20 cellular contexts compared by ENCODE assay signal in genomic region chr2:73255007-73255644, GRCh38. TPM values are rescaled to one million over a fixed set of nuclear protein-coding genes. Genes with fewer than 3 reads are reported as not detected.
DNase-seq lines count a peak whose midpoint lies in the region; ATAC-seq and TF ChIP-seq lines count a peak whose summit lies in the region.
"Had no signal": no experiment of that assay in that cellular context is flagged by ENCODE, and none has a peak within 500 bp of the region (broad histone marks: within the 10 kb centered on the region; RNA-seq: fewer than 3 reads in every experiment).

No MANE protein-coding gene starts in this region.

- H3K4me3 Mint-ChIP-seq in activated CD4-positive, alpha-beta T cell treated with anti-CD3 and anti-CD28 coated beads, Interleukin-2, amount 10 ng/mL, durations not matched to agents 7 days and 5 days = no peak overlapping the region
- no peak overlapping the region for H3K4me3 Mint-ChIP-seq in activated T-helper 17 cell treated with anti-CD3 and anti-CD28 coated beads, Interleukin-2, amount 50 U/mL, for 72 hours
- H3K4me3 Mint-ChIP-seq: brain; CD8-positive, alpha-beta memory T cell had no signal

- no peak overlapping the region for H3K4me2 ChIP-seq in osteoblast (ENCODE audit: insufficient read depth, low read length)

- ATAC-seq in activated T-helper 17 cell treated with anti-CD3 and anti-CD28 coated beads, Interleukin-2, amount 50 U/mL, for 72 hours (replicated peaks) = peak; percentile 11

- intact Hi-C loops in A673 (cut with micrococcal nuclease; ENCODE audit: unreplicated experiment) = no loop called here

- POLR2A ChIA-PET in activated CD4-positive, alpha-beta T cell treated with anti-CD3 and anti-CD28 coated beads, Interleukin-2, amount 10 ng/mL, durations not matched to agents 7 days and 5 days (lab: Charles Lee) = no interaction called here
- POLR2A ChIA-PET in A673 (lab: Charles Lee; ENCODE audit: low non-redundant PET) = no interaction called here

- no peaks in the 10 kb centered on the region for H3K79me2 ChIP-seq in osteoblast (ENCODE audit: insufficient read depth, low read length)

- TF ChIP-seq CTCF in osteoblast (IDR thresholded peaks at IDR 0.05; ENCODE audit: extremely low read depth, low read depth, low read length) (no peak), A673 (conservative IDR thresholded peaks at IDR 0.05; ENCODE audit: low read depth, low read length) (no peak)

- CTCF ChIA-PET in activated CD4-positive, alpha-beta T cell treated with anti-CD3 and anti-CD28 coated beads, Interleukin-2, amount 10 ng/mL, durations not matched to agents 7 days and 5 days (lab: Charles Lee) = interaction anchor here (1.2 to 1.3 kb wide), 2 partner anchors 20 to 37 kb away, joined by 3 read pairs; no protein-coding TSS in a partner anchor
- CTCF ChIA-PET in A673 (lab: Charles Lee) = no interaction called here

- no peak overlapping the region for H2AFZ ChIP-seq in osteoblast (ENCODE audit: low read length)

- no peak for DNase-seq in activated CD4-positive, alpha-beta T cell treated with anti-CD3 and anti-CD28 coated beads, Interleukin-2, amount 10 ng/mL, durations not matched to agents 7 days and 5 days
- DNase-seq in activated CD4-positive, alpha-beta T cell treated with anti-CD3 and anti-CD28 coated beads for 48 hours = no peak
- DNase-seq in HPDE6-E6E7 (ENCODE audit: extremely low spot score) (peak; percentile 41), osteoblast (ENCODE audit: insufficient read length, low spot score, missing footprints) (peak; percentile 35), A673 (ENCODE audit: low spot score) (no peak), NOMO-1 treated with dmso at 0.1 percent for 144 hours (lab: John Stamatoyannopoulos, UW; ENCODE audit: unreplicated experiment) (no peak), NCI-H1048 (lab: John Stamatoyannopoulos, UW) (no peak)
- DNase-seq: activated gamma-delta T cell; CD8-positive, alpha-beta memory T cell; dorsolateral prefrontal cortex; KG1; NCI-H1436 treated with DMSO at 0.1 percent for 48 hours; NCI-H345; stimulated activated CD4-positive, alpha-beta T cell treated with anti-CD3 and anti-CD28 coated beads, Interleukin-4, amount 100 ng/mL, for 4 hours had no signal

- no TSS peak for BruUV-seq in A673 (replicated peaks; lab: Mats Ljungman, UMichigan)

- peaks cover 30% of the 10 kb centered on the region for H3K36me3 Mint-ChIP-seq in activated CD4-positive, alpha-beta T cell treated with anti-CD3 and anti-CD28 coated beads, Interleukin-2, amount 10 ng/mL, durations not matched to agents 7 days and 5 days (ENCODE audit: low read depth)
- peaks cover 63% of the 10 kb centered on the region for H3K36me3 Mint-ChIP-seq in activated T-helper 17 cell treated with anti-CD3 and anti-CD28 coated beads, Interleukin-2, amount 50 U/mL, for 72 hours (ENCODE audit: low read depth)

- H3K9me3 Mint-ChIP-seq in activated CD4-positive, alpha-beta T cell treated with anti-CD3 and anti-CD28 coated beads, Interleukin-2, amount 10 ng/mL, durations not matched to agents 7 days and 5 days = no peaks in the 10 kb centered on the region
- H3K9me3 Mint-ChIP-seq in activated T-helper 17 cell treated with anti-CD3 and anti-CD28 coated beads, Interleukin-2, amount 50 U/mL, for 72 hours = no peaks in the 10 kb centered on the region
- H3K9me3 Mint-ChIP-seq: brain; CD8-positive, alpha-beta memory T cell had no signal

- H3K4me3 ChIP-seq in osteoblast (ENCODE audit: insufficient read depth, low read length) (no peak overlapping the region), A673 (ENCODE audit: low read depth, low read length, poor library complexity, severe bottlenecking) (no peak overlapping the region)
- H3K4me3 ChIP-seq: dorsolateral prefrontal cortex had no signal

- peaks cover 1% of the 10 kb centered on the region for H3K4me1 Mint-ChIP-seq in activated CD4-positive, alpha-beta T cell treated with anti-CD3 and anti-CD28 coated beads, Interleukin-2, amount 10 ng/mL, durations not matched to agents 7 days and 5 days
- no peaks in the 10 kb centered on the region for H3K4me1 Mint-ChIP-seq in activated T-helper 17 cell treated with anti-CD3 and anti-CD28 coated beads, Interleukin-2, amount 50 U/mL, for 72 hours
- H3K4me1 Mint-ChIP-seq: brain had no signal

- H3K27me3 ChIP-seq in osteoblast (ENCODE audit: insufficient read depth, low read length) (no peaks in the 10 kb centered on the region), A673 (replicated peaks; ENCODE audit: insufficient read depth, low read depth, low read length, poor library complexity) (no peaks in the 10 kb centered on the region)
- H3K27me3 ChIP-seq: dorsolateral prefrontal cortex had no signal

- peaks cover 40% of the 10 kb centered on the region for H3K36me3 ChIP-seq in osteoblast (ENCODE audit: insufficient read depth, low read length)
- H3K36me3 ChIP-seq in A673 (ENCODE audit: insufficient read depth, low read length, poor library complexity, severe bottlenecking) = peaks cover 47% of the 10 kb centered on the region

- no peaks in the 10 kb centered on the region for H3K9me3 ChIP-seq in osteoblast (ENCODE audit: low read depth, low read length)
- no peaks in the 10 kb centered on the region for H3K9me3 ChIP-seq in A673 (ENCODE audit: low read depth, low read length, poor library complexity, severe bottlenecking)

- no peaks in the 10 kb centered on the region for H3K27me3 Mint-ChIP-seq in activated CD4-positive, alpha-beta T cell treated with anti-CD3 and anti-CD28 coated beads, Interleukin-2, amount 10 ng/mL, durations not matched to agents 7 days and 5 days
- no peaks in the 10 kb centered on the region for H3K27me3 Mint-ChIP-seq in activated T-helper 17 cell treated with anti-CD3 and anti-CD28 coated beads, Interleukin-2, amount 50 U/mL, for 72 hours
- H3K27me3 Mint-ChIP-seq: brain had no signal

- H3K4me1 ChIP-seq in osteoblast (ENCODE audit: insufficient read depth, low read length) (no peaks in the 10 kb centered on the region), A673 (ENCODE audit: insufficient read depth, low read length, poor library complexity, severe bottlenecking) (no peaks in the 10 kb centered on the region)

- H3K27ac ChIP-seq in osteoblast (ENCODE audit: low read depth, low read length) (no peak overlapping the region), A673 (ENCODE audit: low read depth, low read length, poor library complexity, severe bottlenecking) (no peak overlapping the region)

- peak overlapping the region; percentile 25 for H3K27ac Mint-ChIP-seq in activated CD4-positive, alpha-beta T cell treated with anti-CD3 and anti-CD28 coated beads, Interleukin-2, amount 10 ng/mL, durations not matched to agents 7 days and 5 days
- H3K27ac Mint-ChIP-seq in activated T-helper 17 cell treated with anti-CD3 and anti-CD28 coated beads, Interleukin-2, amount 50 U/mL, for 72 hours = no peak overlapping the region

- peaks cover 16% of the 10 kb centered on the region for H4K20me1 ChIP-seq in osteoblast (ENCODE audit: insufficient read depth, low read length)

RNA-seq across cellular contexts. Expression of gene CCT7, which starts 21.0 kb away (rescaled TPM):
- total RNA-seq in activated CD4-positive, alpha-beta T cell treated with anti-CD3 and anti-CD28 coated beads, Interleukin-2, amount 10 ng/mL, durations not matched to agents 7 days and 5 days = 100 to 1,000 TPM; 281 to 310 TPM
- 100 to 1,000 TPM; 317 to 592 TPM for total RNA-seq in activated T-helper 17 cell treated with anti-CD3 and anti-CD28 coated beads, Interleukin-2, amount 50 U/mL, for 72 hours
- total RNA-seq in osteoblast (180 and 200 TPM in 2 replicates), A673 (2021) (627 and 648 TPM in 2 replicates)

RNA-seq across cellular contexts. Expression of gene PRADC1, which starts 22.1 kb away (rescaled TPM):
- 10 to 100 TPM; 12.5 to 13.7 TPM for total RNA-seq in activated CD4-positive, alpha-beta T cell treated with anti-CD3 and anti-CD28 coated beads, Interleukin-2, amount 10 ng/mL, durations not matched to agents 7 days and 5 days
- 10 to 100 TPM in 1 of 2 donors, 1 to 10 TPM in 1; 10.0 to 16.0 TPM for total RNA-seq in activated T-helper 17 cell treated with anti-CD3 and anti-CD28 coated beads, Interleukin-2, amount 50 U/mL, for 72 hours
- total RNA-seq in osteoblast = 11.2 and 15.9 TPM in 2 replicates
- 17.7 and 20.0 TPM in 2 replicates for total RNA-seq in A673 (2021)

RNA-seq across cellular contexts. Expression of gene FBXO41, which starts 29.2 kb away (rescaled TPM):
- total RNA-seq in activated CD4-positive, alpha-beta T cell treated with anti-CD3 and anti-CD28 coated beads, Interleukin-2, amount 10 ng/mL, durations not matched to agents 7 days and 5 days = 10 to 100 TPM; 18.2 to 20.2 TPM
- total RNA-seq in activated T-helper 17 cell treated with anti-CD3 and anti-CD28 coated beads, Interleukin-2, amount 50 U/mL, for 72 hours = 10 to 100 TPM; 32.2 to 36.3 TPM
- total RNA-seq in osteoblast (0.29 and 0.36 TPM in 2 replicates), A673 (2021) (8.6 and 11.5 TPM in 2 replicates)

RNA-seq across cellular contexts. Expression of gene EGR4, which starts 38.2 kb away (rescaled TPM):
- total RNA-seq in activated CD4-positive, alpha-beta T cell treated with anti-CD3 and anti-CD28 coated beads, Interleukin-2, amount 10 ng/mL, durations not matched to agents 7 days and 5 days = not detected
- total RNA-seq in activated T-helper 17 cell treated with anti-CD3 and anti-CD28 coated beads, Interleukin-2, amount 50 U/mL, for 72 hours = under 1 TPM; 0.11 to 0.29 TPM
- total RNA-seq in osteoblast (not detected in 2 replicates), A673 (2021) (1.9 and 2.0 TPM in 2 replicates)
- total RNA-seq: fibroblast of lung, kidney epithelial cell, osteocyte, SK-MEL-5 had no signal

RNA-seq across cellular contexts. Expression of gene SMYD5, which starts 41.1 kb away (rescaled TPM):
- 10 to 100 TPM; 13.6 to 16.5 TPM for total RNA-seq in activated CD4-positive, alpha-beta T cell treated with anti-CD3 and anti-CD28 coated beads, Interleukin-2, amount 10 ng/mL, durations not matched to agents 7 days and 5 days
- 10 to 100 TPM; 36.5 to 37.6 TPM for total RNA-seq in activated T-helper 17 cell treated with anti-CD3 and anti-CD28 coated beads, Interleukin-2, amount 50 U/mL, for 72 hours
- 16.5 and 17.4 TPM in 2 replicates for total RNA-seq in osteoblast
- 54.5 and 57.3 TPM in 2 replicates for total RNA-seq in A673 (2021)

Comparison
In these comparisons a context has a peak if more than half of its experiments do, and no peak if none do; other contexts are left out.
1. DNase-seq: peak in HPDE6-E6E7 (single experiment) and osteoblast (single experiment); none in activated CD4-positive, alpha-beta T cell treated with anti-CD3 and anti-CD28 coated beads, Interleukin-2, amount 10 ng/mL, durations not matched to agents 7 days and 5 days (single experiment), activated CD4-positive, alpha-beta T cell treated with anti-CD3 and anti-CD28 coated beads for 48 hours (single experiment), A673 (single experiment), NOMO-1 treated with dmso at 0.1 percent for 144 hours (single experiment) and NCI-H1048 (single experiment).